ENCODE assay signal across 8 cellular contexts in the genomic region with DNA sequence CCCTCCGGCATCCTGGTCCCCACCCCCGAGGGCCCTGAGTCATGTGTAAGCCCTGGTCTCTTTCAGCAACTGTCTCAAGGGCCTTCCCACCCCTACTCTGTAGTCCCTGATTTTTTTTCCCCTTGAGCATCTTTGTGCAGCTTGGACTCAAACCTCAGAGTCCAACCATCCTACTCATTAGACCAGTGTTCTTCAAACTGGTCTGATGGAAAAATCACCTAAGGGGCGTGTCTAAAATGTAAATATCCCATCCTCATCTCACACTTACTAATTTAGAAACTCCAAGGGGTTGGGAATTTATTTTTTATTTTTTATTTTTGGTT. TPM values are rescaled to one million over a fixed set of nuclear protein-coding genes. Genes with fewer than 3 reads are reported as not detected.
A peak's percentile ranks its signal among the peaks of the same experiment; 100 is the strongest.
DNase-seq lines count a peak whose midpoint lies in the region; ATAC-seq lines count a peak whose summit lies in the region.

No MANE protein-coding gene starts in this region.

- peaks cover 36% of the 10 kb centered on the region for H3K4me1 Mint-ChIP-seq in activated T-cell treated with anti-CD3 and anti-CD28 coated beads, Interleukin-2, amount 50 U/mL, for 72 hours (ENCODE audit: low read depth)

- no peaks in the 10 kb centered on the region for H3K27me3 Mint-ChIP-seq in activated T-cell treated with anti-CD3 and anti-CD28 coated beads, Interleukin-2, amount 50 U/mL, for 72 hours (ENCODE audit: low read depth)

- H3K27ac ChIP-seq in substantia nigra (ENCODE audit: low read depth, low read length, poor library complexity, severe bottlenecking) = peak overlapping the region; percentile 73

- H3K36me3 Mint-ChIP-seq in activated T-cell treated with anti-CD3 and anti-CD28 coated beads, Interleukin-2, amount 50 U/mL, for 72 hours (ENCODE audit: insufficient read depth in 2 of 2) = no peaks in the 10 kb centered on the region

- H3K27ac Mint-ChIP-seq in activated T-cell treated with anti-CD3 and anti-CD28 coated beads, Interleukin-2, amount 50 U/mL, for 72 hours = peak overlapping the region; percentile 88

- peak overlapping the region; percentile 87 to 92 for H3K4me3 Mint-ChIP-seq in activated T-cell treated with anti-CD3 and anti-CD28 coated beads, Interleukin-2, amount 50 U/mL, for 72 hours

- DNase-seq in stimulated activated CD4-positive, alpha-beta T cell treated with anti-CD3 and anti-CD28 coated beads, Interleukin-12 subunit alpha, Interleukin-12 subunit beta, amount 100 ng/mL, for 48 hours (ENCODE audit: low read depth in 2 of 3, low spot score in 1 of 3) = peak in 2 of 3 donors; percentile 41 to 45
- no peak for DNase-seq in stimulated activated CD4-positive, alpha-beta T cell treated with anti-CD3 and anti-CD28 coated beads, Interleukin-15, amount 100 ng/mL, for 24 hours
- no peak for DNase-seq in activated T-cell treated with anti-CD3 and anti-CD28 coated beads, Interleukin-2, amount 50 U/mL, for 72 hours
- DNase-seq in iris pigment epithelial cell (ENCODE audit: low read depth) (peak; percentile 85), substantia nigra (lab: John Stamatoyannopoulos, UW) (no peak), islet precursor cell (no peak), epidermal melanocyte (ENCODE audit: insufficient read length, low spot score) (no peak)

- no peaks in the 10 kb centered on the region for H3K9me3 Mint-ChIP-seq in activated T-cell treated with anti-CD3 and anti-CD28 coated beads, Interleukin-2, amount 50 U/mL, for 72 hours

- peak in 1 of 2 donors; percentile 59 for ATAC-seq in activated T-cell treated with anti-CD3 and anti-CD28 coated beads, Interleukin-2, amount 50 U/mL, for 72 hours (replicated peaks in 1 of 2)
- ATAC-seq in HG02642 (IDR thresholded peaks at IDR 0.05; ENCODE audit: poor library complexity, unreplicated experiment) = no peak

RNA-seq across cellular contexts. Expression of a gene that starts 0.6 kb away (rescaled TPM):
- total RNA-seq in activated T-cell treated with anti-CD3 and anti-CD28 coated beads, Interleukin-2, amount 50 U/mL, for 72 hours = 10 to 100 TPM; 18.4 to 19.7 TPM

RNA-seq across cellular contexts. Expression of a gene that starts 4.7 kb away (rescaled TPM):
- total RNA-seq in activated T-cell treated with anti-CD3 and anti-CD28 coated beads, Interleukin-2, amount 50 U/mL, for 72 hours = 10 to 100 TPM; 46.0 to 52.8 TPM

RNA-seq across cellular contexts. Expression of a gene that starts 52.3 kb away (rescaled TPM):
- total RNA-seq in activated T-cell treated with anti-CD3 and anti-CD28 coated beads, Interleukin-2, amount 50 U/mL, for 72 hours = 10 to 100 TPM; 34.7 to 37.8 TPM

RNA-seq across cellular contexts. Expression of a gene that starts 56.4 kb away (rescaled TPM):
- total RNA-seq in activated T-cell treated with anti-CD3 and anti-CD28 coated beads, Interleukin-2, amount 50 U/mL, for 72 hours = 10 to 100 TPM; 32.3 to 34.9 TPM

Comparison
In these comparisons a context has a peak if more than half of its experiments do, and no peak if none do; other contexts are left out.
1. DNase-seq: peak in stimulated activated CD4-positive, alpha-beta T cell treated with anti-CD3 and anti-CD28 coated beads, Interleukin-12 subunit alpha, Interleukin-12 subunit beta, amount 100 ng/mL, for 48 hours (2 of 3) and iris pigment epithelial cell (single experiment); none in stimulated activated CD4-positive, alpha-beta T cell treated with anti-CD3 and anti-CD28 coated beads, Interleukin-15, amount 100 ng/mL, for 24 hours (single experiment), activated T-cell treated with anti-CD3 and anti-CD28 coated beads, Interleukin-2, amount 50 U/mL, for 72 hours (0 of 2), substantia nigra (0 of 49), islet precursor cell (single experiment) and epidermal melanocyte (single experiment).